16 cellular contexts compared by ENCODE assay signal in the genomic region with DNA sequence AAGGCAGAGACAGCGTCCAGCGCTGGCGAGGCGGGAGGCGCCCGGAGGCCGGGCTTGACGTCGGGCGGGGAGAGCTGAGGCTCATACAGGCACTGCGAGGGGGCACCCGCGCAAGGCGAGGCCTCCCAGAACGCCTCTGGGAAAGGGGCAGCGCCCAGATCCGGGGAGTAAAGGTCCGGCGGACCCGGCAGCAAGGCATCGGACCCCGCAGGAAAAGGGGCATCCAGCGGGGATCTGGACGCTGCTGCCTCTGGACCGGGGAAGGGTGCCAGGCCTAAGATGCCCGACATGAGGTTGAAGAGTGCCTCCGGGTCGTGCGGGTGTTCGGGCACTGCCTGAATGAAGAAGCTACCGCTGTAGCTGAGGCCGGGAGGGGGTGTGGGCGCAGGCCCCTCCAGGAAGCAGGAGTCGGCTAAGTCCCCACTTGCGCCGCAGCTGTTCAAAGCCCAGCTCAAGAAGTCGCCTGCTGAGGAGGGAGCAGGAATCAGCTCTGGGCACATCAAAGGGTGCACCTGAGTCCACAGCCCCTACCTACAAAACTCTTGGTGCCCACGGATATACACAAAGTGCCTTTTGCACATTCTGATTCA. TPM values are rescaled to one million over a fixed set of nuclear protein-coding genes. Genes with fewer than 3 reads are reported as not detected.
DNase-seq lines count a peak whose midpoint lies in the region; ATAC-seq and TF ChIP-seq lines count a peak whose summit lies in the region.
"Had no signal": no experiment of that assay in that cellular context is flagged by ENCODE, and none has a peak within 500 bp of the region (broad histone marks: within the 10 kb centered on the region; RNA-seq: fewer than 3 reads in every experiment).

No MANE protein-coding gene starts in this region.

- no peak for TF ChIP-seq CTCF in MCF 10A (IDR thresholded peaks at IDR 0.05; ENCODE audit: unreplicated experiment)
- no peak for TF ChIP-seq CTCF in breast epithelium (IDR thresholded peaks at IDR 0.05)
- no peak for TF ChIP-seq CTCF in SU-DHL-6 (IDR thresholded peaks at IDR 0.05; ENCODE audit: insufficient read depth, low read length, poor library complexity, severe bottlenecking)

- H3K9me3 Mint-ChIP-seq in MCF 10A (ENCODE audit: unreplicated experiment) = no peaks in the 10 kb centered on the region
- H3K9me3 Mint-ChIP-seq in stimulated activated naive B cell treated with anti-CD40 and anti-IgM and Interleukin-4, amounts not matched to agents 10 μg/mL and 1 μg/mL and 100 μg/mL, for 72 hours = no peaks in the 10 kb centered on the region

- no peak for DNase-seq in MCF 10A (ENCODE audit: unreplicated experiment)
- no peak for DNase-seq in breast epithelium (ENCODE audit: low spot score in 2 of 2)
- peak; percentile 13 for DNase-seq in epidermal melanocyte (ENCODE audit: insufficient read length, low spot score)
- DNase-seq in stimulated activated naive B cell treated with anti-CD40 and anti-IgM and Interleukin-4, amounts not matched to agents 10 μg/mL and 1 μg/mL and 100 μg/mL, for 72 hours = no peak
- DNase-seq in COR-L47 (lab: John Stamatoyannopoulos, UW) = no peak
- DNase-seq: amygdala, DMS153, esophagus squamous epithelium, PC-3 had no signal

- H3K79me2 ChIP-seq in SU-DHL-6 (ENCODE audit: insufficient read depth, low read length) = no peaks in the 10 kb centered on the region

- ATAC-seq in stimulated activated naive B cell treated with anti-CD40 and anti-IgM and Interleukin-4, amounts not matched to agents 10 μg/mL and 1 μg/mL and 100 μg/mL, for 72 hours (replicated peaks) = no peak
- ATAC-seq in HG03442 (IDR thresholded peaks at IDR 0.05; ENCODE audit: unreplicated experiment) (no peak), HG02981 (IDR thresholded peaks at IDR 0.05; ENCODE audit: unreplicated experiment) (no peak)
- ATAC-seq: left lobe of liver, PC-3 had no signal

- BruUV-seq in MCF 10A (replicated peaks; lab: Mats Ljungman, UMichigan) = no TSS peak

- no peak overlapping the region for H3K27ac Mint-ChIP-seq in MCF 10A (ENCODE audit: low read depth, unreplicated experiment)
- peak overlapping the region; percentile 59 for H3K27ac Mint-ChIP-seq in stimulated activated naive B cell treated with anti-CD40 and anti-IgM and Interleukin-4, amounts not matched to agents 10 μg/mL and 1 μg/mL and 100 μg/mL, for 72 hours

- H3K27me3 Mint-ChIP-seq in MCF 10A (ENCODE audit: insufficient read depth, unreplicated experiment) = peaks cover 26% of the 10 kb centered on the region
- H3K27me3 Mint-ChIP-seq in stimulated activated naive B cell treated with anti-CD40 and anti-IgM and Interleukin-4, amounts not matched to agents 10 μg/mL and 1 μg/mL and 100 μg/mL, for 72 hours = peaks cover 41 to 61% of the 10 kb centered on the region in 2 donors

- H3K9ac ChIP-seq in SU-DHL-6 (ENCODE audit: low read length) = no peak overlapping the region

- H3K27ac ChIP-seq in breast epithelium = no peak overlapping the region
- H3K27ac ChIP-seq in SU-DHL-6 (ENCODE audit: low read depth, low read length) = no peak overlapping the region
- H3K27ac ChIP-seq: esophagus squamous epithelium had no signal

- H4K20me1 ChIP-seq in SU-DHL-6 (ENCODE audit: low read depth, low read length) = no peaks in the 10 kb centered on the region

- H3K27me3 ChIP-seq in breast epithelium (peaks cover 12 to 72% of the 10 kb centered on the region in 2 donors), SU-DHL-6 (ENCODE audit: low read length) (no peaks in the 10 kb centered on the region)

- peaks cover 21% of the 10 kb centered on the region for H3K4me1 Mint-ChIP-seq in MCF 10A (ENCODE audit: insufficient read depth, unreplicated experiment)
- peaks cover 8 to 29% of the 10 kb centered on the region in 2 donors for H3K4me1 Mint-ChIP-seq in stimulated activated naive B cell treated with anti-CD40 and anti-IgM and Interleukin-4, amounts not matched to agents 10 μg/mL and 1 μg/mL and 100 μg/mL, for 72 hours

- H2AFZ ChIP-seq in SU-DHL-6 (ENCODE audit: low read depth, low read length, severe bottlenecking) = no peak overlapping the region

- H3K36me3 ChIP-seq in breast epithelium (no peaks in the 10 kb centered on the region), SU-DHL-6 (ENCODE audit: low read length) (no peaks in the 10 kb centered on the region)
- H3K36me3 ChIP-seq: esophagus squamous epithelium had no signal

- H3K4me2 ChIP-seq in SU-DHL-6 (ENCODE audit: low read depth, low read length, poor library complexity, severe bottlenecking) = peak overlapping the region; percentile 87

- H3K4me1 ChIP-seq in breast epithelium = peaks cover 0 to 11% of the 10 kb centered on the region in 2 donors

- CTCF ChIA-PET in MCF 10A (lab: Yijun Ruan, JAX) = interaction anchor here (0.6 to 1.4 kb wide), 4 partner anchors 11 to 876 kb away, joined by 3 to 6 read pairs (median 3); no protein-coding TSS in a partner anchor

- POLR2A ChIA-PET in MCF 10A (lab: Yijun Ruan, JAX) = interaction anchor here (0.6 to 0.9 kb wide), 2 partner anchors 21 to 58 kb away, joined by 3 to 5 read pairs; a partner anchor contains a TSS

- H3K4me3 ChIP-seq in breast epithelium (no peak overlapping the region), SU-DHL-6 (ENCODE audit: insufficient read depth, low read length, poor library complexity, severe bottlenecking) (no peak overlapping the region)

- H3K9me3 ChIP-seq in breast epithelium = no peaks in the 10 kb centered on the region
- H3K9me3 ChIP-seq in SU-DHL-6 (ENCODE audit: insufficient read depth, low read length) = no peaks in the 10 kb centered on the region
- H3K9me3 ChIP-seq: esophagus squamous epithelium had no signal

- H3F3A ChIP-seq in SU-DHL-6 (ENCODE audit: insufficient read depth) = no peaks in the 10 kb centered on the region

- H3K4me3 Mint-ChIP-seq in MCF 10A (ENCODE audit: unreplicated experiment) = peak overlapping the region; percentile 70
- H3K4me3 Mint-ChIP-seq in stimulated activated naive B cell treated with anti-CD40 and anti-IgM and Interleukin-4, amounts not matched to agents 10 μg/mL and 1 μg/mL and 100 μg/mL, for 72 hours = peak overlapping the region; percentile 25 to 81

- H3K9me2 ChIP-seq in SU-DHL-6 (replicated peaks; ENCODE audit: insufficient read depth, low read length) = no peaks in the 10 kb centered on the region

- H3K36me3 Mint-ChIP-seq in MCF 10A (ENCODE audit: insufficient read depth, unreplicated experiment) = no peaks in the 10 kb centered on the region
- H3K36me3 Mint-ChIP-seq in stimulated activated naive B cell treated with anti-CD40 and anti-IgM and Interleukin-4, amounts not matched to agents 10 μg/mL and 1 μg/mL and 100 μg/mL, for 72 hours = peaks cover 0 to 1% of the 10 kb centered on the region in 2 donors

- no peak for TF ChIP-seq POLR2A in breast epithelium (IDR thresholded peaks at IDR 0.05)

- intact Hi-C loops in MCF 10A (cut with micrococcal nuclease) = loop anchor here (10.0 kb wide), 1 partner anchor 92 kb away; a partner anchor contains a TSS
- intact Hi-C loops in breast epithelium (cut with DNase I; ENCODE audit: low total_unique reads) = no loop called here

RNA-seq across cellular contexts. Expression of a gene that starts 0.9 kb away (rescaled TPM):
- total RNA-seq in MCF 10A (2022) (0.22 and 0.37 TPM in 2 replicates), breast epithelium (not detected)
- total RNA-seq: left lobe of liver, M059J, PC-3, pulmonary artery endothelial cell, ureter had no signal

RNA-seq across cellular contexts. Expression of a gene that starts 8.1 kb away (rescaled TPM):
- 3.7 and 4.4 TPM in 2 replicates for total RNA-seq in MCF 10A (2022)
- 1 to 10 TPM; 1.6 to 4.0 (median 3.9) TPM for total RNA-seq in breast epithelium

RNA-seq across cellular contexts. Expression of a gene that starts 58.3 kb away (rescaled TPM):
- 468 and 495 TPM in 2 replicates for total RNA-seq in MCF 10A (2022)
- 100 to 1,000 TPM; 180 to 223 (median 187) TPM for total RNA-seq in breast epithelium

RNA-seq across cellular contexts. Expression of a gene that starts 59.4 kb away (rescaled TPM):
- total RNA-seq in MCF 10A (2022) (9.5 and 13.5 TPM in 2 replicates), breast epithelium (10 to 100 TPM; 21.6 to 49.6 (median 25.6) TPM)
